18 cellular contexts compared by ENCODE assay signal in genomic region chr5:58961631-58962280, GRCh38.
A peak's percentile ranks its signal among the peaks of the same experiment; 100 is the strongest.
DNase-seq lines count a peak whose midpoint lies in the region; ATAC-seq and TF ChIP-seq lines count a peak whose summit lies in the region.
"Had no signal": no experiment of that assay in that cellular context is flagged by ENCODE, and none has a peak within 500 bp of the region (broad histone marks: within the 10 kb centered on the region; RNA-seq: fewer than 3 reads in every experiment).

No MANE protein-coding gene starts in this region.

- H3K36me3 ChIP-seq in GM06990 (ENCODE audit: control insufficient read depth, insufficient read depth, low read length) = no peaks in the 10 kb centered on the region
- H3K36me3 ChIP-seq: left lung, upper lobe of right lung had no signal

- H3K27me3 Mint-ChIP-seq in activated naive CD4-positive, alpha-beta T cell treated with anti-CD3 and anti-CD28 coated beads for 36 hours (ENCODE audit: low read depth) = no peaks in the 10 kb centered on the region
- H3K27me3 Mint-ChIP-seq: CD4-positive, CD25-positive, alpha-beta regulatory T cell had no signal

- no peak for TF ChIP-seq CTCF in GM06990 (IDR thresholded peaks at IDR 0.05; ENCODE audit: insufficient read depth, low read length, poor library complexity, severe bottlenecking)

- no peak for TF ChIP-seq POLR2A in erythroblast (IDR thresholded peaks at IDR 0.05; ENCODE audit: low read length)

- no peak overlapping the region for H3K4me3 Mint-ChIP-seq in activated naive CD4-positive, alpha-beta T cell treated with anti-CD3 and anti-CD28 coated beads for 36 hours
- H3K4me3 Mint-ChIP-seq: CD4-positive, CD25-positive, alpha-beta regulatory T cell; stimulated activated memory B cell treated with anti-CD40 and anti-IgM and Interleukin-4, amounts not matched to agents 10 μg/mL and 1 μg/mL and 100 μg/mL, for 72 hours; T-helper 1 cell treated with Interleukin-12 subunit alpha and Interleukin-12 subunit beta and Interleukin-4 antibody, amounts not matched to agents 30 μg/mL and 1 μg/mL, for 36 hours had no signal

- CTCF ChIA-PET in activated naive CD4-positive, alpha-beta T cell treated with anti-CD3 and anti-CD28 coated beads for 36 hours (lab: Charles Lee) = no interaction called here

- intact Hi-C loops in activated naive CD4-positive, alpha-beta T cell treated with anti-CD3 and anti-CD28 coated beads for 36 hours (cut with micrococcal nuclease) = no loop called here

- no peak overlapping the region for H3K4me3 ChIP-seq in GM06990 (replicated peaks; ENCODE audit: low read depth, low read length)
- H3K4me3 ChIP-seq: left lung, upper lobe of right lung had no signal

- peak; percentile 9 for DNase-seq in GM06990 (ENCODE audit: extremely low read depth, insufficient read length)
- no peak for DNase-seq in DMS 273 (lab: John Stamatoyannopoulos, UW; ENCODE audit: unreplicated experiment)
- no peak for DNase-seq in epidermal melanocyte (ENCODE audit: insufficient read length, low spot score)
- DNase-seq in erythroblast (lab: John Stamatoyannopoulos, UW) = no peak
- no peak for DNase-seq in activated naive CD4-positive, alpha-beta T cell treated with anti-CD3 and anti-CD28 coated beads for 36 hours
- DNase-seq: aorta; CD4-positive, CD25-positive, alpha-beta regulatory T cell; foreskin melanocyte; left lung; NCI-H226; small intestine; upper lobe of right lung had no signal

- H3K27me3 ChIP-seq in GM06990 (replicated peaks; ENCODE audit: control insufficient read depth, insufficient read depth, low read length) = no peaks in the 10 kb centered on the region; the same call in 1 of the 2 replicates
- H3K27me3 ChIP-seq: left lung, upper lobe of right lung had no signal

- peak; percentile 66 for ATAC-seq in GM19023 (IDR thresholded peaks at IDR 0.05; ENCODE audit: unreplicated experiment)
- ATAC-seq in GM21737 (IDR thresholded peaks at IDR 0.05; ENCODE audit: unreplicated experiment) = peak; percentile 67
- ATAC-seq in HG03280 (IDR thresholded peaks at IDR 0.05; ENCODE audit: unreplicated experiment) = peak; percentile 64
- ATAC-seq: activated CD4-positive, CD25-positive, alpha-beta regulatory T cell treated with anti-CD3 and anti-CD28 coated beads, Interleukin-2, amount 50 U/mL, for 24 hours; left lung; stimulated activated memory B cell treated with anti-CD40 and anti-IgM and Interleukin-4, amounts not matched to agents 10 μg/mL and 1 μg/mL and 100 μg/mL, for 72 hours; upper lobe of right lung had no signal

- no peaks in the 10 kb centered on the region for H3K9me3 Mint-ChIP-seq in activated naive CD4-positive, alpha-beta T cell treated with anti-CD3 and anti-CD28 coated beads for 36 hours
- H3K9me3 Mint-ChIP-seq: CD4-positive, CD25-positive, alpha-beta regulatory T cell; stimulated activated memory B cell treated with anti-CD40 and anti-IgM and Interleukin-4, amounts not matched to agents 10 μg/mL and 1 μg/mL and 100 μg/mL, for 72 hours; T-helper 1 cell treated with Interleukin-12 subunit alpha and Interleukin-12 subunit beta and Interleukin-4 antibody, amounts not matched to agents 30 μg/mL and 1 μg/mL, for 36 hours had no signal

- no peak overlapping the region for H3K27ac Mint-ChIP-seq in activated naive CD4-positive, alpha-beta T cell treated with anti-CD3 and anti-CD28 coated beads for 36 hours
- H3K27ac Mint-ChIP-seq: CD4-positive, CD25-positive, alpha-beta regulatory T cell; stimulated activated memory B cell treated with anti-CD40 and anti-IgM and Interleukin-4, amounts not matched to agents 10 μg/mL and 1 μg/mL and 100 μg/mL, for 72 hours; T-helper 1 cell treated with Interleukin-12 subunit alpha and Interleukin-12 subunit beta and Interleukin-4 antibody, amounts not matched to agents 30 μg/mL and 1 μg/mL, for 36 hours had no signal

- peaks cover 2% of the 10 kb centered on the region for H3K4me1 Mint-ChIP-seq in activated naive CD4-positive, alpha-beta T cell treated with anti-CD3 and anti-CD28 coated beads for 36 hours (ENCODE audit: low read depth)
- H3K4me1 Mint-ChIP-seq: CD4-positive, CD25-positive, alpha-beta regulatory T cell had no signal

- H3K36me3 Mint-ChIP-seq in activated naive CD4-positive, alpha-beta T cell treated with anti-CD3 and anti-CD28 coated beads for 36 hours (ENCODE audit: low read depth) = no peaks in the 10 kb centered on the region
- H3K36me3 Mint-ChIP-seq: CD4-positive, CD25-positive, alpha-beta regulatory T cell; stimulated activated memory B cell treated with anti-CD40 and anti-IgM and Interleukin-4, amounts not matched to agents 10 μg/mL and 1 μg/mL and 100 μg/mL, for 72 hours had no signal
